22 cellular contexts compared by ENCODE assay signal in genomic region chr18:48203288-48203945, GRCh38.
DNase-seq lines count a peak whose midpoint lies in the region; ATAC-seq, FAIRE-seq and TF ChIP-seq lines count a peak whose summit lies in the region.
"Had no signal": no experiment of that assay in that cellular context is flagged by ENCODE, and none has a peak within 500 bp of the region (broad histone marks: within the 10 kb centered on the region; RNA-seq: fewer than 3 reads in every experiment).

No MANE protein-coding gene starts in this region.

- H4K8ac ChIP-seq in mesendoderm (ENCODE audit: low read depth, low read length) = no peak overlapping the region

- H2BK15ac ChIP-seq in mesendoderm (replicated peaks; ENCODE audit: low read depth) = no peak overlapping the region

- no TSS peak for BruUV-seq in K562 (replicated peaks; lab: Mats Ljungman, UMichigan)

- H3K4me1 Mint-ChIP-seq in mesothelial cell of epicardium = peaks cover 3% of the 10 kb centered on the region
- H3K4me1 Mint-ChIP-seq: B cell; CD14-positive monocyte; CD8-positive, alpha-beta memory T cell had no signal

- no peak overlapping the region for H3K9ac ChIP-seq in K562 (ENCODE audit: insufficient read depth in 1 of 2, low read depth in 2 of 2, low read length in 2 of 2)
- H3K9ac ChIP-seq in mesendoderm (ENCODE audit: low read length) = no peak overlapping the region
- H3K9ac ChIP-seq: BLaER1 had no signal

- intact Hi-C loops in Right ventricle myocardium inferior (cut with DNase I) = no loop called here
- intact Hi-C loops in heart right ventricle (cut with DNase I) = no loop called here
- intact Hi-C loops in K562 (cut with micrococcal nuclease) = no loop called here

- no peaks in the 10 kb centered on the region for H3K79me2 ChIP-seq in K562 (ENCODE audit: control insufficient read depth, insufficient read depth, low read length)
- H3K79me2 ChIP-seq in mesendoderm (ENCODE audit: control insufficient read depth, insufficient read depth, low read length) = no peaks in the 10 kb centered on the region

- H2AFZ ChIP-seq in K562 (ENCODE audit: low read depth, low read length) = no peak overlapping the region
- H2AFZ ChIP-seq: GM23338 had no signal

- H2BK120ac ChIP-seq in mesendoderm (ENCODE audit: low read depth, low read length) = no peak overlapping the region

- H2BK5ac ChIP-seq in mesendoderm (ENCODE audit: low read length) = no peak overlapping the region

- TF ChIP-seq CTCF in heart right ventricle (IDR thresholded peaks at IDR 0.05) (no peak), K562 (IDR thresholded peaks at IDR 0.05 in 2 of 3, conservative IDR thresholded peaks at IDR 0.05 in 1 of 3; ENCODE audit: insufficient read depth in 2 of 3, low read depth in 1 of 3, low read length in 3 of 3) (no peak), mesothelial cell of epicardium (IDR thresholded peaks at IDR 0.05; ENCODE audit: unreplicated experiment) (no peak)

- POLR2A ChIA-PET in K562 (lab: Yijun Ruan, JAX) = no interaction called here

- in situ Hi-C loops in K562 (cut with MboI) = no loop called here

- H3K4me2 ChIP-seq in K562 (ENCODE audit: insufficient read depth, low read length) (no peak overlapping the region), mesendoderm (ENCODE audit: low read length) (no peak overlapping the region)
- H3K4me2 ChIP-seq: BLaER1, GM23338 had no signal

- TF ChIP-seq RAD21 in K562 (CRISPR knock-in tag; conservative IDR thresholded peaks at IDR 0.05 in 1 of 2, IDR thresholded peaks at IDR 0.05 in 1 of 2) = no peak

- H3K36me3 ChIP-seq in heart right ventricle = no peaks in the 10 kb centered on the region
- H3K36me3 ChIP-seq in K562 (ENCODE audit: control insufficient read depth, insufficient read depth, low read length) = no peaks in the 10 kb centered on the region
- no peaks in the 10 kb centered on the region for H3K36me3 ChIP-seq in mesendoderm (ENCODE audit: control insufficient read depth, insufficient read depth, low read length)
- H3K36me3 ChIP-seq: BLaER1 had no signal

- H3K56ac ChIP-seq in mesendoderm (ENCODE audit: low read length) = peak overlapping the region; percentile 42

- H3K4me3 ChIP-seq in heart right ventricle (no peak overlapping the region), K562 (no peak overlapping the region), mesendoderm (ENCODE audit: low read length) (no peak overlapping the region)
- H3K4me3 ChIP-seq: BLaER1, GM23338 had no signal

- peak; percentile 37 for DNase-seq in Right ventricle myocardium inferior (ENCODE audit: missing footprints)
- DNase-seq in heart right ventricle = no peak
- no peak for DNase-seq in K562 (ENCODE audit: extremely low read depth in 1 of 4, low spot score in 3 of 4)
- no peak for DNase-seq in mesendoderm
- DNase-seq in mesothelial cell of epicardium (ENCODE audit: low spot score in 2 of 2, unreplicated experiment in 2 of 2) = no peak
- DNase-seq in NCI-H2107 (lab: John Stamatoyannopoulos, UW) = no peak
- DNase-seq in COR-L47 (lab: John Stamatoyannopoulos, UW) = no peak
- DNase-seq in cerebellar nuclear complex (lab: John Stamatoyannopoulos, UW) = no peak
- DNase-seq: Calu3; CD4-positive, alpha-beta T cell; CD8-positive, alpha-beta memory T cell; DND-41; HCEC 1CT had no signal

- TF ChIP-seq POLR2A in K562 (conservative IDR thresholded peaks at IDR 0.05) = no peak

- no peak overlapping the region for H3K27ac Mint-ChIP-seq in mesothelial cell of epicardium
- H3K27ac Mint-ChIP-seq: B cell; CD14-positive monocyte; CD4-positive, alpha-beta T cell; CD8-positive, alpha-beta memory T cell; GM23338 had no signal

- TF ChIP-seq EP300 in K562 (IDR thresholded peaks at IDR 0.05; ENCODE audit: low read length) = no peak

- H3K9me1 ChIP-seq in K562 (ENCODE audit: control insufficient read depth, insufficient read depth, low read length) = no peaks in the 10 kb centered on the region

- H2AK5ac ChIP-seq in mesendoderm (ENCODE audit: low read length) = no peak overlapping the region

- 96 to 97% methylated on average over 4 of the region's 4 CpGs for WGBS in heart right ventricle, 2 donors
- 3% methylated on average over 4 of the region's 4 CpGs for WGBS in K562 (ENCODE audit: insufficient coverage, low coverage, missing lambda C conversion rate)
- no CpG with 5 or more reads among the region's 4 CpGs for WGBS in mesendoderm (ENCODE audit: extremely low coverage, insufficient coverage, low lambda C conversion rate)

- H3K9me3 ChIP-seq in heart right ventricle (no peaks in the 10 kb centered on the region), K562 (replicated peaks; ENCODE audit: control insufficient read depth, insufficient read depth, low read depth, low read length) (no peaks in the 10 kb centered on the region)
- H3K9me3 ChIP-seq: BLaER1 had no signal

- peaks cover 62% of the 10 kb centered on the region for H3K27me3 Mint-ChIP-seq in mesothelial cell of epicardium (ENCODE audit: low read depth)

- no peak overlapping the region for H3K4ac ChIP-seq in mesendoderm (ENCODE audit: low read depth, low read length)

- H3K27ac ChIP-seq in heart right ventricle (no peak overlapping the region), K562 (ENCODE audit: extremely low read depth, low read depth, low read length) (no peak overlapping the region), mesendoderm (ENCODE audit: low read depth, low read length) (no peak overlapping the region)
- H3K27ac ChIP-seq: 22Rv1, BLaER1 had no signal

- ATAC-seq in Right ventricle myocardium inferior (no peak), heart right ventricle (no peak), K562 (no peak)
- ATAC-seq: GM23338 had no signal

- no peak overlapping the region for H3K4me3 Mint-ChIP-seq in mesothelial cell of epicardium
- H3K4me3 Mint-ChIP-seq: B cell; CD14-positive monocyte; CD4-positive, alpha-beta T cell; CD8-positive, alpha-beta memory T cell; GM23338 had no signal

- no peaks in the 10 kb centered on the region for H3K79me1 ChIP-seq in mesendoderm (ENCODE audit: low read length)

- no peaks in the 10 kb centered on the region for H4K20me1 ChIP-seq in K562 (replicated peaks; ENCODE audit: control insufficient read depth, insufficient read depth, low read length)
- H4K20me1 ChIP-seq: BLaER1 had no signal

- no peak overlapping the region for H3K23ac ChIP-seq in mesendoderm (ENCODE audit: low read length)

- no peak for FAIRE-seq in K562 (lab: Jason Lieb, UNC)
- FAIRE-seq: A204.1, G401.6, GM18507, H54 had no signal

- no peak overlapping the region for H3K18ac ChIP-seq in mesendoderm (ENCODE audit: low read length)

- no peaks in the 10 kb centered on the region for H3K36me3 Mint-ChIP-seq in mesothelial cell of epicardium
- H3K36me3 Mint-ChIP-seq: CD14-positive monocyte; CD8-positive, alpha-beta memory T cell had no signal

- H3K9me3 Mint-ChIP-seq in mesothelial cell of epicardium = no peaks in the 10 kb centered on the region
- H3K9me3 Mint-ChIP-seq: CD4-positive, alpha-beta T cell; GM23338 had no signal

- H3K27me3 ChIP-seq in heart right ventricle (peaks cover 0 to 7% (median 0%) of the 10 kb centered on the region in 7 donors), K562 (ENCODE audit: control insufficient read depth in 2 of 2, insufficient read depth in 2 of 2, low read length in 2 of 2) (peaks cover 0 to 18% of the 10 kb centered on the region in 2 experiments; a peak in 3 of 5 replicates), mesendoderm (ENCODE audit: insufficient read depth, low read length, poor library complexity) (no peaks in the 10 kb centered on the region)
- H3K27me3 ChIP-seq: BLaER1 had no signal

- no peak overlapping the region for H4K5ac ChIP-seq in mesendoderm (ENCODE audit: low read length)

- CTCF ChIA-PET in K562 (lab: Yijun Ruan, JAX; ENCODE audit: low intra/inter-chr PET ratio) = no interaction called here

- no peaks in the 10 kb centered on the region for H3K4me1 ChIP-seq in heart right ventricle
- H3K4me1 ChIP-seq in K562 (replicated peaks in 1 of 2; ENCODE audit: control insufficient read depth in 2 of 2, insufficient read depth in 2 of 2, low read length in 2 of 2) = no peaks in the 10 kb centered on the region
- no peaks in the 10 kb centered on the region for H3K4me1 ChIP-seq in mesendoderm (ENCODE audit: control insufficient read depth, low read depth, low read length)

TF ChIP-seq in K562, 482 proteins besides CTCF, POLR2A, EP300 and RAD21:
- no peak for TF ChIP-seq TCF3 (CRISPR knock-in tag; IDR thresholded peaks at IDR 0.05)
- no peak for TF ChIP-seq ZNF740 (CRISPR knock-in tag; IDR thresholded peaks at IDR 0.05)
- no peak for TF ChIP-seq ZNF740 (tag; IDR thresholded peaks at IDR 0.05)
- peak; percentile 82 for TF ChIP-seq SPI1 (IDR thresholded peaks at IDR 0.05; ENCODE audit: borderline replicate concordance, low read depth, low read length)
